ENCODE assay signal across 1 cellular context in the genomic region with DNA sequence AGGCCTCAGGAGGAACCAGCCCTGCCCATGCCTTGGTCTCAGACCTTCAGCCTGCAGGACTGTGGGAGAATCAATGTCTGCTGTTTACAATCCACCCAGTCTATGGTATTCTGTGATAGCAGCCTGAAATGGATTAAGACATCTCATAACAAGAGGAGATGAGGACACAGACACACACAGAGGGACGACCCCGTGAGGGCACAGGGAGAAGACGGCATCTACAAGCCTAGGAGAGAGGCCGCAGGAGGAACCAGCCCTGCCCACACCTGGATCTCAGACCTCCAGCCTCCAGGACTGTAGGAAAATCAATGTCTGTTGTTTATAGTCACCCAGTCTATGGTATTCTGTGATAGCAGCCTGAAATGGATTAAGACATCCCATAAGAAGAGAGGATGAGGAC.
TF ChIP-seq lines count a peak whose summit lies in the region.

No MANE protein-coding gene starts in this region.

TF ChIP-seq in WTC11, 78 proteins besides CTCF, POLR2A, EP300 and RAD21 (continued from another document):
- TF ChIP-seq ZNF512 (CRISPR knock-in tag; IDR thresholded peaks at IDR 0.05; ENCODE audit: borderline replicate concordance) = no peak
